Comparison of ENCODE assay signal across 9 cellular contexts in the genomic region with DNA sequence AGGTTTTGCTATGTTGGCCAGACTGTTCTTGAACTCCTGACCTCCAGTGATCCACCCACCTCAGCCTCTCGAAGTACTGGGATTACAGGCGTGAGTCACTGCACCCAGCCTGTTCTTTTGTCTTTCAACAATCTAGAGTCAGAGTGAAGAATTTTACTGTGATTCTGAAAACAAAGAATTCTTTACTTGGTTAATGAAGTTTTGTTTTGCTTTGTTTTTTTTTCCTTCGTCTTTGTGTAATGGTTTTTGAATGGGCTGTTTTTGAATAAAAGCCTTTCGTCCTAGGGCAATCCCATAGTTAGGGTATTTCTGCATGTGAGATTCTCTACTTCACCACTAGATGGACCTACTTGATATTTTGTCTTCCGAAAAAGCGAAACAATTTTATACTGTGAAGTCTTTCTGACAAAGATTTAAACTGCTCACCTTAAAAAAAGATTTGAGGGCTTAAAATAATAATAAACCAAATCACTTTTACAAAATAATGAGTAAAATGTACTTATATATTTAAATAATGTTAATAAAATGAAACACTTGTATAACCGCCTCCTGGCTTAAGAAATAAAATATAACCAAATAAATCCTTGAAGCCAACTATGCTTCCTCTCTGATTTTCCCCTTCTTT. TPM values are rescaled to one million over a fixed set of nuclear protein-coding genes. Genes with fewer than 3 reads are reported as not detected.
DNase-seq lines count a peak whose midpoint lies in the region; ATAC-seq and TF ChIP-seq lines count a peak whose summit lies in the region.
"Had no signal": no experiment of that assay in that cellular context is flagged by ENCODE, and none has a peak within 500 bp of the region (broad histone marks: within the 10 kb centered on the region; RNA-seq: fewer than 3 reads in every experiment).

No MANE protein-coding gene starts in this region.

- H3K27ac Mint-ChIP-seq in activated naive CD8-positive, alpha-beta T cell treated with anti-CD3 and anti-CD28 coated beads, Interleukin-2, amount 50 U/mL, for 24 hours = no peak overlapping the region

- ATAC-seq in activated naive CD8-positive, alpha-beta T cell treated with anti-CD3 and anti-CD28 coated beads, Interleukin-2, amount 50 U/mL, for 24 hours = peak; percentile 49
- ATAC-seq in left cardiac atrium = peak; percentile 50 to 58

- peaks cover 28% of the 10 kb centered on the region for H3K4me1 ChIP-seq in skeletal muscle satellite cell (ENCODE audit: control insufficient read depth, insufficient read depth, low read length)
- H3K4me1 ChIP-seq: SJCRH30 had no signal

- H3K9me3 Mint-ChIP-seq in activated naive CD8-positive, alpha-beta T cell treated with anti-CD3 and anti-CD28 coated beads, Interleukin-2, amount 50 U/mL, for 24 hours = no peaks in the 10 kb centered on the region

- H3K27me3 ChIP-seq in skeletal muscle satellite cell (ENCODE audit: control insufficient read depth, insufficient read depth, low read length) = no peaks in the 10 kb centered on the region
- H3K27me3 ChIP-seq: SJCRH30 had no signal

- peaks cover 2% of the 10 kb centered on the region for H3K4me1 Mint-ChIP-seq in activated naive CD8-positive, alpha-beta T cell treated with anti-CD3 and anti-CD28 coated beads, Interleukin-2, amount 50 U/mL, for 24 hours

- H3K36me3 ChIP-seq in skeletal muscle satellite cell (ENCODE audit: insufficient read depth, low read length) = no peaks in the 10 kb centered on the region
- H3K36me3 ChIP-seq: SJCRH30 had no signal

- peak; percentile 36 for DNase-seq in Ammon's horn (ENCODE audit: low spot score)
- peak; percentile 53 for DNase-seq in NCI-H1105 (lab: John Stamatoyannopoulos, UW)
- no peak for DNase-seq in activated naive CD8-positive, alpha-beta T cell treated with anti-CD3 and anti-CD28 coated beads, Interleukin-2, amount 50 U/mL, for 24 hours
- DNase-seq in left cardiac atrium = no peak
- DNase-seq in activated CD4-positive, CD25-positive, alpha-beta regulatory T cell (lab: John Stamatoyannopoulos, UW) = no peak
- DNase-seq in GDM1 (lab: John Stamatoyannopoulos, UW) = no peak

- peak overlapping the region; percentile 48 for H3K9ac ChIP-seq in skeletal muscle satellite cell (ENCODE audit: low read depth, low read length)

- no peaks in the 10 kb centered on the region for H3K36me3 Mint-ChIP-seq in activated naive CD8-positive, alpha-beta T cell treated with anti-CD3 and anti-CD28 coated beads, Interleukin-2, amount 50 U/mL, for 24 hours (ENCODE audit: low read depth)

- H3K4me3 Mint-ChIP-seq in activated naive CD8-positive, alpha-beta T cell treated with anti-CD3 and anti-CD28 coated beads, Interleukin-2, amount 50 U/mL, for 24 hours = no peak overlapping the region

- peak overlapping the region; percentile 66 for H3K4me2 ChIP-seq in skeletal muscle satellite cell (ENCODE audit: low read length)

- no peaks in the 10 kb centered on the region for H3K9me3 ChIP-seq in skeletal muscle satellite cell (replicated peaks; ENCODE audit: low read length)
- H3K9me3 ChIP-seq: SJCRH30 had no signal

- intact Hi-C loops in left cardiac atrium (cut with DNase I) = no loop called here

- no peak overlapping the region for H3K4me3 ChIP-seq in GM12875 (ENCODE audit: low read depth, low read length)
- peak overlapping the region; percentile 40 for H3K4me3 ChIP-seq in skeletal muscle satellite cell (ENCODE audit: low read length)
- H3K4me3 ChIP-seq: SJCRH30 had no signal

- peak; percentile 46; the same call in 1 of the 2 replicates for TF ChIP-seq CTCF in GM12875 (IDR thresholded peaks at IDR 0.05; ENCODE audit: borderline replicate concordance, insufficient read depth, low read depth, low read length)

- H3K27me3 Mint-ChIP-seq in activated naive CD8-positive, alpha-beta T cell treated with anti-CD3 and anti-CD28 coated beads, Interleukin-2, amount 50 U/mL, for 24 hours = peaks cover 2% of the 10 kb centered on the region

RNA-seq across cellular contexts. Expression of a gene that starts 43.4 kb away (rescaled TPM):
- 10 to 100 TPM; 26.2 to 29.5 TPM for total RNA-seq in left cardiac atrium
- 30.1 and 35.5 TPM in 2 replicates for total RNA-seq in skeletal muscle satellite cell (2012; rRNA removed)

Comparison
In these comparisons a context has a peak if more than half of its experiments do, and no peak if none do; other contexts are left out.
1. DNase-seq: peak in Ammon's horn (single experiment) and NCI-H1105 (single experiment); none in activated naive CD8-positive, alpha-beta T cell treated with anti-CD3 and anti-CD28 coated beads, Interleukin-2, amount 50 U/mL, for 24 hours (single experiment), left cardiac atrium (single experiment), activated CD4-positive, CD25-positive, alpha-beta regulatory T cell (0 of 4) and GDM1 (single experiment).